Comparison of ENCODE assay signal across 1 cellular context in the genomic region with DNA sequence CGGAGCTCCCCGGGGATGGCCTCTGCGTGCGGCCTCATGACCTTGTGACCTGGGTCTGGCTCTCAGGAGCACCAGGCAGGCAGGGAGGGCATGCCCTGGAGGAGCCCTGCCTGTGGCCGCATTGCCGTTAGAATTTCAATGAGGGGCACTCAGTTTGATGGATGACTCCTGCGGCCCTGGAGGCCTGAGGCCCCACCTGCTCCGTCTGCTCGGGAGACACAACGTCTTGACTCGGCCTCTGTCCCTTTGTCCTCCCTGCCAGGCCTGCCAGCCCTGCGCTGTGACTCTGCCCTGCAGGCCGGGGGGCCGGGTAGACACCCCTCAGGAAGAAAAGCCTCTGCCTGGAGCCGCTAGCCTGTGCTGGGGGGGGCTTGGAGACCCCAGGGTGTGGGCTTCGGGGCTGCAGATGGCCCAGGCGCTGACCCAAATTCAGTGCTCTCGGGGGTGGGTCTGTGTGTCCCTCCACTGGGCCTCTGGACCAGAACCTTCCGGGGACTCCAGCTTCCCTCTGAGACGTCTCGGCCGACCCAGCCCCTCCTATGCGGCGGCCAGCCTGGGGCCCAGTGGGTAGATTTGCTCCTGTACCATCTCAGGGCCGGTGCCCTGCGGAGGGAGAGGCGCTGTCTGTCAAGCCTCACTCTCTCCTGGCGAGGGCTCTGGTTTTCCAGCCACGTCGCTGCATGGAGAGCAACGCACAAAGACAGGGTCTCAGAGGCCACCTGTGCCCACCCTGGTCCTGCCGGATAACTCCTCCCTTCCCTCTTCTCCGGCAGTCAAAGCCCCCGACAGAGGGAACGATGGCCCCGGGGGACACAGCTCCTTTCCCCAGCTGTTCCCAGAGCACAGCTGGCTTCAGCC.
TF ChIP-seq lines count a peak whose summit lies in the region.

No MANE protein-coding gene starts in this region.

TF ChIP-seq in WTC11, 78 proteins besides CTCF, POLR2A, EP300 and RAD21 (continued from another document):
- TF ChIP-seq, protein P1, sequence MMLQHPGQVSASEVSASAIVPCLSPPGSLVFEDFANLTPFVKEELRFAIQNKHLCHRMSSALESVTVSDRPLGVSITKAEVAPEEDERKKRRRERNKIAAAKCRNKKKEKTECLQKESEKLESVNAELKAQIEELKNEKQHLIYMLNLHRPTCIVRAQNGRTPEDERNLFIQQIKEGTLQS (CRISPR knock-in tag; conservative IDR thresholded peaks at IDR 0.05), result no peak
- TF ChIP-seq, protein P2, sequence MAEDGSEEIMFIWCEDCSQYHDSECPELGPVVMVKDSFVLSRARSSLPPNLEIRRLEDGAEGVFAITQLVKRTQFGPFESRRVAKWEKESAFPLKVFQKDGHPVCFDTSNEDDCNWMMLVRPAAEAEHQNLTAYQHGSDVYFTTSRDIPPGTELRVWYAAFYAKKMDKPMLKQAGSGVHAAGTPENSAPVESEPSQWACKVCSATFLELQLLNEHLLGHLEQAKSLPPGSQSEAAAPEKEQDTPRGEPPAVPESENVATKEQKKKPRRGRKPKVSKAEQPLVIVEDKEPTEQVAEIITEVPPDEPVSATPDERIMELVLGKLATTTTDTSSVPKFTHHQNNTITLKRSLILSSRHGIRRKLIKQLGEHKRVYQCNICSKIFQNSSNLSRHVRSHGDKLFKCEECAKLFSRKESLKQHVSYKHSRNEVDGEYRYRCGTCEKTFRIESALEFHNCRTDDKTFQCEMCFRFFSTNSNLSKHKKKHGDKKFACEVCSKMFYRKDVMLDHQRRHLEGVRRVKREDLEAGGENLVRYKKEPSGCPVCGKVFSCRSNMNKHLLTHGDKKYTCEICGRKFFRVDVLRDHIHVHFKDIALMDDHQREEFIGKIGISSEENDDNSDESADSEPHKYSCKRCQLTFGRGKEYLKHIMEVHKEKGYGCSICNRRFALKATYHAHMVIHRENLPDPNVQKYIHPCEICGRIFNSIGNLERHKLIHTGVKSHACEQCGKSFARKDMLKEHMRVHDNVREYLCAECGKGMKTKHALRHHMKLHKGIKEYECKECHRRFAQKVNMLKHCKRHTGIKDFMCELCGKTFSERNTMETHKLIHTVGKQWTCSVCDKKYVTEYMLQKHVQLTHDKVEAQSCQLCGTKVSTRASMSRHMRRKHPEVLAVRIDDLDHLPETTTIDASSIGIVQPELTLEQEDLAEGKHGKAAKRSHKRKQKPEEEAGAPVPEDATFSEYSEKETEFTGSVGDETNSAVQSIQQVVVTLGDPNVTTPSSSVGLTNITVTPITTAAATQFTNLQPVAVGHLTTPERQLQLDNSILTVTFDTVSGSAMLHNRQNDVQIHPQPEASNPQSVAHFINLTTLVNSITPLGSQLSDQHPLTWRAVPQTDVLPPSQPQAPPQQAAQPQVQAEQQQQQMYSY (CRISPR knock-in tag; IDR thresholded peaks at IDR 0.05), result no peak
- TF ChIP-seq ZNF219 (CRISPR knock-in tag; IDR thresholded peaks at IDR 0.05; ENCODE audit: borderline replicate concordance) (no peak), NFE2L1 (CRISPR knock-in tag; IDR thresholded peaks at IDR 0.05) (no peak), ATF1 (CRISPR knock-in tag; IDR thresholded peaks at IDR 0.05) (no peak), FOXJ3 (CRISPR knock-in tag; IDR thresholded peaks at IDR 0.05; ENCODE audit: borderline replicate concordance) (no peak)
- TF ChIP-seq, protein P3, sequence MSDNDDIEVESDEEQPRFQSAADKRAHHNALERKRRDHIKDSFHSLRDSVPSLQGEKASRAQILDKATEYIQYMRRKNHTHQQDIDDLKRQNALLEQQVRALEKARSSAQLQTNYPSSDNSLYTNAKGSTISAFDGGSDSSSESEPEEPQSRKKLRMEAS (CRISPR knock-in tag; IDR thresholded peaks at IDR 0.05), result no peak
- TF ChIP-seq, protein P4, sequence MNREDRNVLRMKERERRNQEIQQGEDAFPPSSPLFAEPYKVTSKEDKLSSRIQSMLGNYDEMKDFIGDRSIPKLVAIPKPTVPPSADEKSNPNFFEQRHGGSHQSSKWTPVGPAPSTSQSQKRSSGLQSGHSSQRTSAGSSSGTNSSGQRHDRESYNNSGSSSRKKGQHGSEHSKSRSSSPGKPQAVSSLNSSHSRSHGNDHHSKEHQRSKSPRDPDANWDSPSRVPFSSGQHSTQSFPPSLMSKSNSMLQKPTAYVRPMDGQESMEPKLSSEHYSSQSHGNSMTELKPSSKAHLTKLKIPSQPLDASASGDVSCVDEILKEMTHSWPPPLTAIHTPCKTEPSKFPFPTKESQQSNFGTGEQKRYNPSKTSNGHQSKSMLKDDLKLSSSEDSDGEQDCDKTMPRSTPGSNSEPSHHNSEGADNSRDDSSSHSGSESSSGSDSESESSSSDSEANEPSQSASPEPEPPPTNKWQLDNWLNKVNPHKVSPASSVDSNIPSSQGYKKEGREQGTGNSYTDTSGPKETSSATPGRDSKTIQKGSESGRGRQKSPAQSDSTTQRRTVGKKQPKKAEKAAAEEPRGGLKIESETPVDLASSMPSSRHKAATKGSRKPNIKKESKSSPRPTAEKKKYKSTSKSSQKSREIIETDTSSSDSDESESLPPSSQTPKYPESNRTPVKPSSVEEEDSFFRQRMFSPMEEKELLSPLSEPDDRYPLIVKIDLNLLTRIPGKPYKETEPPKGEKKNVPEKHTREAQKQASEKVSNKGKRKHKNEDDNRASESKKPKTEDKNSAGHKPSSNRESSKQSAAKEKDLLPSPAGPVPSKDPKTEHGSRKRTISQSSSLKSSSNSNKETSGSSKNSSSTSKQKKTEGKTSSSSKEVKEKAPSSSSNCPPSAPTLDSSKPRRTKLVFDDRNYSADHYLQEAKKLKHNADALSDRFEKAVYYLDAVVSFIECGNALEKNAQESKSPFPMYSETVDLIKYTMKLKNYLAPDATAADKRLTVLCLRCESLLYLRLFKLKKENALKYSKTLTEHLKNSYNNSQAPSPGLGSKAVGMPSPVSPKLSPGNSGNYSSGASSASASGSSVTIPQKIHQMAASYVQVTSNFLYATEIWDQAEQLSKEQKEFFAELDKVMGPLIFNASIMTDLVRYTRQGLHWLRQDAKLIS (CRISPR knock-in tag; IDR thresholded peaks at IDR 0.05; ENCODE audit: borderline replicate concordance), result no peak
- TF ChIP-seq, protein P5, sequence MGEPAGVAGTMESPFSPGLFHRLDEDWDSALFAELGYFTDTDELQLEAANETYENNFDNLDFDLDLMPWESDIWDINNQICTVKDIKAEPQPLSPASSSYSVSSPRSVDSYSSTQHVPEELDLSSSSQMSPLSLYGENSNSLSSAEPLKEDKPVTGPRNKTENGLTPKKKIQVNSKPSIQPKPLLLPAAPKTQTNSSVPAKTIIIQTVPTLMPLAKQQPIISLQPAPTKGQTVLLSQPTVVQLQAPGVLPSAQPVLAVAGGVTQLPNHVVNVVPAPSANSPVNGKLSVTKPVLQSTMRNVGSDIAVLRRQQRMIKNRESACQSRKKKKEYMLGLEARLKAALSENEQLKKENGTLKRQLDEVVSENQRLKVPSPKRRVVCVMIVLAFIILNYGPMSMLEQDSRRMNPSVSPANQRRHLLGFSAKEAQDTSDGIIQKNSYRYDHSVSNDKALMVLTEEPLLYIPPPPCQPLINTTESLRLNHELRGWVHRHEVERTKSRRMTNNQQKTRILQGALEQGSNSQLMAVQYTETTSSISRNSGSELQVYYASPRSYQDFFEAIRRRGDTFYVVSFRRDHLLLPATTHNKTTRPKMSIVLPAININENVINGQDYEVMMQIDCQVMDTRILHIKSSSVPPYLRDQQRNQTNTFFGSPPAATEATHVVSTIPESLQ (CRISPR knock-in tag; IDR thresholded peaks at IDR 0.05), result no peak
